8 cellular contexts compared by ENCODE assay signal in genomic region chr4:54229631-54230478, GRCh38. TPM values are rescaled to one million over a fixed set of nuclear protein-coding genes. Genes with fewer than 3 reads are reported as not detected.
DNase-seq lines count a peak whose midpoint lies in the region; ATAC-seq and TF ChIP-seq lines count a peak whose summit lies in the region.

No MANE protein-coding gene starts in this region.

- no peaks in the 10 kb centered on the region for H3K36me3 ChIP-seq in lung (ENCODE audit: control insufficient read depth in 2 of 2, insufficient read depth in 2 of 2, low read length in 2 of 2)

- peaks cover 0 to 23% of the 10 kb centered on the region in 2 donors for H3K4me1 ChIP-seq in lung (ENCODE audit: control insufficient read depth in 2 of 2, insufficient read depth in 2 of 2, low read length in 2 of 2)

- H3K27ac Mint-ChIP-seq in activated naive CD4-positive, alpha-beta T cell treated with anti-CD3 and anti-CD28 coated beads, Interleukin-2, amount 10 ng/mL, durations not matched to agents 7 days and 5 days, result peak overlapping the region; percentile 67
- H3K27ac Mint-ChIP-seq in dendritic cell treated with granulocyte-macrophage colony-stimulating factor and Interleukin-4, amounts not matched to agents 40 ng/mL and 50 ng/mL, for 4 days, result no peak overlapping the region
- H3K27ac Mint-ChIP-seq in type B pancreatic cell, result no peak overlapping the region

- CTCF ChIA-PET in activated naive CD4-positive, alpha-beta T cell treated with anti-CD3 and anti-CD28 coated beads, Interleukin-2, amount 10 ng/mL, durations not matched to agents 7 days and 5 days (lab: Charles Lee), result interaction anchor here (0.8 to 5.3 kb wide), 3 partner anchors 131 to 322 kb away, joined by 4 to 63 read pairs (median 20); no protein-coding TSS in a partner anchor

- peaks cover 100% of the 10 kb centered on the region for H3K27me3 Mint-ChIP-seq in activated naive CD4-positive, alpha-beta T cell treated with anti-CD3 and anti-CD28 coated beads, Interleukin-2, amount 10 ng/mL, durations not matched to agents 7 days and 5 days
- peaks cover 98% of the 10 kb centered on the region for H3K27me3 Mint-ChIP-seq in dendritic cell treated with granulocyte-macrophage colony-stimulating factor and Interleukin-4, amounts not matched to agents 40 ng/mL and 50 ng/mL, for 4 days
- peaks cover 88% of the 10 kb centered on the region for H3K27me3 Mint-ChIP-seq in type B pancreatic cell

- H3K36me3 Mint-ChIP-seq in activated naive CD4-positive, alpha-beta T cell treated with anti-CD3 and anti-CD28 coated beads, Interleukin-2, amount 10 ng/mL, durations not matched to agents 7 days and 5 days, result peaks cover 2% of the 10 kb centered on the region
- H3K36me3 Mint-ChIP-seq in dendritic cell treated with granulocyte-macrophage colony-stimulating factor and Interleukin-4, amounts not matched to agents 40 ng/mL and 50 ng/mL, for 4 days (ENCODE audit: low read depth), result no peaks in the 10 kb centered on the region
- H3K36me3 Mint-ChIP-seq in type B pancreatic cell, result peaks cover 6% of the 10 kb centered on the region

- H3K27ac ChIP-seq in lung (ENCODE audit: low read depth in 1 of 2, low read length in 1 of 2), result peak overlapping the region in 1 of 2 donors; percentile 40

- intact Hi-C loops in dendritic cell treated with granulocyte-macrophage colony-stimulating factor and Interleukin-4, amounts not matched to agents 40 ng/mL and 50 ng/mL, for 4 days (cut with micrococcal nuclease), result loop anchor here (5.0 to 10.0 kb wide), 6 partner anchors 523 to 1683 kb away; partner anchors contain the start of gene FIP1L1

- H3K9me3 ChIP-seq in lung (ENCODE audit: control insufficient read depth in 2 of 2, insufficient read depth in 1 of 2, low read length in 1 of 2), result peaks cover 0 to 5% of the 10 kb centered on the region in 2 donors

- DNase-seq in activated naive CD4-positive, alpha-beta T cell treated with anti-CD3 and anti-CD28 coated beads, Interleukin-2, amount 10 ng/mL, durations not matched to agents 7 days and 5 days, result no peak
- no peak for DNase-seq in activated naive CD4-positive, alpha-beta T cell treated with Interleukin-2 at 50 U/mL for 16 hours
- DNase-seq in lung (ENCODE audit: low spot score), result no peak
- DNase-seq in type B pancreatic cell (ENCODE audit: extremely low spot score, unreplicated experiment), result no peak
- no peak for DNase-seq in GM10266 (ENCODE audit: extremely low spot score)

- H3K4me3 Mint-ChIP-seq in activated naive CD4-positive, alpha-beta T cell treated with anti-CD3 and anti-CD28 coated beads, Interleukin-2, amount 10 ng/mL, durations not matched to agents 7 days and 5 days, result no peak overlapping the region
- peak overlapping the region; percentile 22 for H3K4me3 Mint-ChIP-seq in dendritic cell treated with granulocyte-macrophage colony-stimulating factor and Interleukin-4, amounts not matched to agents 40 ng/mL and 50 ng/mL, for 4 days
- peak overlapping the region; percentile 90 for H3K4me3 Mint-ChIP-seq in type B pancreatic cell

- H3K27me3 ChIP-seq in lung (ENCODE audit: control insufficient read depth, insufficient read depth), result peaks cover 7% of the 10 kb centered on the region

- TF ChIP-seq CTCF in lung (IDR thresholded peaks at IDR 0.05; ENCODE audit: control extremely low read depth, extremely low read depth) (no peak), type B pancreatic cell (conservative IDR thresholded peaks at IDR 0.05) (no peak), GM10266 (IDR thresholded peaks at IDR 0.05; ENCODE audit: control insufficient read depth, insufficient read depth, low read depth, missing control alignments) (no peak)

- H3K9me3 Mint-ChIP-seq in activated naive CD4-positive, alpha-beta T cell treated with anti-CD3 and anti-CD28 coated beads, Interleukin-2, amount 10 ng/mL, durations not matched to agents 7 days and 5 days, result no peaks in the 10 kb centered on the region
- H3K9me3 Mint-ChIP-seq in dendritic cell treated with granulocyte-macrophage colony-stimulating factor and Interleukin-4, amounts not matched to agents 40 ng/mL and 50 ng/mL, for 4 days, result no peaks in the 10 kb centered on the region
- H3K9me3 Mint-ChIP-seq in type B pancreatic cell, result no peaks in the 10 kb centered on the region

- peak overlapping the region; percentile 39 for H3K4me3 ChIP-seq in lung

- ATAC-seq in lung (ENCODE audit: insufficient read depth, low FRiP score) (no peak), HG02938 (IDR thresholded peaks at IDR 0.05; ENCODE audit: unreplicated experiment) (no peak), GM21576 (IDR thresholded peaks at IDR 0.05; ENCODE audit: unreplicated experiment) (no peak)

- 2 to 4% methylated on average over 56 to 63 of the region's 63 CpGs for WGBS in lung, 2 donors

- peaks cover 48% of the 10 kb centered on the region for H3K4me1 Mint-ChIP-seq in activated naive CD4-positive, alpha-beta T cell treated with anti-CD3 and anti-CD28 coated beads, Interleukin-2, amount 10 ng/mL, durations not matched to agents 7 days and 5 days
- peaks cover 79% of the 10 kb centered on the region for H3K4me1 Mint-ChIP-seq in dendritic cell treated with granulocyte-macrophage colony-stimulating factor and Interleukin-4, amounts not matched to agents 40 ng/mL and 50 ng/mL, for 4 days (ENCODE audit: low read depth)
- H3K4me1 Mint-ChIP-seq in type B pancreatic cell (ENCODE audit: unreplicated experiment), result peaks cover 18% of the 10 kb centered on the region

RNA-seq across cellular contexts. Expression of gene PDGFRA, which starts 0.8 kb away (rescaled TPM):
- total RNA-seq in lung (100 to 1,000 TPM in 1 of 2 donors, 10 to 100 TPM in 1; 79.2 to 151 TPM), type B pancreatic cell (ENCODE audit: low replicate concordance) (4.8 and 215 TPM in 2 replicates)
- polyA plus RNA-seq in lung, result 10 to 100 TPM in 1 of 2 donors, 1 to 10 TPM in 1; 8.1 to 52.1 TPM
